In genomic region chr16:72195609-72196008, GRCh38 we compare ENCODE assay signal across 13 cellular contexts. TPM values are rescaled to one million over a fixed set of nuclear protein-coding genes. Genes with fewer than 3 reads are reported as not detected.
DNase-seq lines count a peak whose midpoint lies in the region; ATAC-seq and TF ChIP-seq lines count a peak whose summit lies in the region.
"Had no signal": no experiment of that assay in that cellular context is flagged by ENCODE, and none has a peak within 500 bp of the region (broad histone marks: within the 10 kb centered on the region; RNA-seq: fewer than 3 reads in every experiment).

No MANE protein-coding gene starts in this region.

- H3K4me3 Mint-ChIP-seq in WTC11, result no peak overlapping the region
- H3K4me3 Mint-ChIP-seq: stimulated activated naive CD8-positive, alpha-beta T cell treated with anti-CD3 and anti-CD28 coated beads, Interleukin-15, Interleukin-2, amounts not matched to agents 100 ng/mL and 50 ng/mL, for 24 hours had no signal

- POLR2A ChIA-PET in HEK293T (lab: Yijun Ruan, JAX), result no interaction called here
- POLR2A ChIA-PET in WTC11 (lab: Charles Lee), result no interaction called here

- no peaks in the 10 kb centered on the region for H3K27me3 ChIP-seq in kidney epithelial cell (ENCODE audit: control insufficient read depth, insufficient read depth, low read length)

- peak; percentile 90 for ATAC-seq in WTC11
- ATAC-seq in GM19035 (IDR thresholded peaks at IDR 0.05; ENCODE audit: unreplicated experiment), result no peak
- no peak for ATAC-seq in sciatic nerve
- ATAC-seq: right cardiac atrium had no signal

- intact Hi-C loops in sciatic nerve (cut with DNase I), result no loop called here

- DNase-seq in AG09309 (ENCODE audit: low read depth), result no peak
- DNase-seq in HEK293T (ENCODE audit: extremely low spot score), result peak; percentile 13
- peak; percentile 59 for DNase-seq in WTC11 (ENCODE audit: low spot score)
- no peak for DNase-seq in kidney epithelial cell (ENCODE audit: low read depth)
- DNase-seq in activated CD4-positive, CD25-positive, alpha-beta regulatory T cell treated with anti-CD3 and anti-CD28 coated beads, Interleukin-2, amount 50 U/mL, for 72 hours, result no peak
- no peak for DNase-seq in activated T-cell treated with anti-CD3 and anti-CD28 coated beads, Interleukin-2, amount 50 U/mL, for 1 hour
- DNase-seq in sciatic nerve (ENCODE audit: low spot score), result no peak
- DNase-seq: cortex of kidney; GDM1; NK-92 treated with Interleukin-12 subunit alpha and Interleukin-12 subunit beta, amount 100 ng/mL, for 24 hours; right cardiac atrium had no signal

- H3K36me3 Mint-ChIP-seq in WTC11, result no peaks in the 10 kb centered on the region

- H3K36me3 ChIP-seq in kidney epithelial cell (ENCODE audit: control insufficient read depth, insufficient read depth, low read length), result no peaks in the 10 kb centered on the region

- no peak overlapping the region for H3K27ac Mint-ChIP-seq in WTC11
- H3K27ac Mint-ChIP-seq: stimulated activated naive CD8-positive, alpha-beta T cell treated with anti-CD3 and anti-CD28 coated beads, Interleukin-15, Interleukin-2, amounts not matched to agents 100 ng/mL and 50 ng/mL, for 24 hours had no signal

- H3K4me3 ChIP-seq in AG09309 (ENCODE audit: control insufficient read depth, low read depth, low read length), result no peak overlapping the region
- H3K4me3 ChIP-seq in kidney epithelial cell (ENCODE audit: low read depth, low read length), result no peak overlapping the region

- H3K4me1 Mint-ChIP-seq in WTC11, result peaks cover 31% of the 10 kb centered on the region

- peak; percentile 10 for TF ChIP-seq CTCF in AG09309 (IDR thresholded peaks at IDR 0.05; ENCODE audit: control insufficient read depth, insufficient read depth, low read depth, low read length, missing control alignments)
- TF ChIP-seq CTCF in WTC11 (IDR thresholded peaks at IDR 0.05), result no peak
- peak; percentile 13 for TF ChIP-seq CTCF in kidney epithelial cell (IDR thresholded peaks at IDR 0.05; ENCODE audit: insufficient read depth, low read length, poor library complexity, severe bottlenecking)

- no peaks in the 10 kb centered on the region for H3K9me3 Mint-ChIP-seq in WTC11
- H3K9me3 Mint-ChIP-seq: stimulated activated naive CD8-positive, alpha-beta T cell treated with anti-CD3 and anti-CD28 coated beads, Interleukin-15, Interleukin-2, amounts not matched to agents 100 ng/mL and 50 ng/mL, for 24 hours had no signal

- no peaks in the 10 kb centered on the region for H3K27me3 Mint-ChIP-seq in WTC11 (ENCODE audit: low read depth)
- H3K27me3 Mint-ChIP-seq: stimulated activated naive CD8-positive, alpha-beta T cell treated with anti-CD3 and anti-CD28 coated beads, Interleukin-15, Interleukin-2, amounts not matched to agents 100 ng/mL and 50 ng/mL, for 24 hours had no signal

- CTCF ChIA-PET in HEK293T (lab: Yijun Ruan, JAX), result interaction anchor here (0.8 kb wide), 2 partner anchors 9 to 13 kb away, joined by 4 to 5 read pairs; no protein-coding TSS in a partner anchor
- CTCF ChIA-PET in WTC11 (lab: Charles Lee), result interaction anchor here (0.8 to 1.9 kb wide), 29 partner anchors 8 to 663 kb away, joined by 3 to 43 read pairs (median 4); no protein-coding TSS in a partner anchor

TF ChIP-seq in HEK293T, 16 proteins besides CTCF, POLR2A, EP300 and RAD21:
- TF ChIP-seq ARNT (IDR thresholded peaks at IDR 0.05) (no peak), FOXK2 (IDR thresholded peaks at IDR 0.05) (no peak), L3MBTL2 (conservative IDR thresholded peaks at IDR 0.05) (no peak), SUZ12 (IDR thresholded peaks at IDR 0.05) (no peak), BHLHE40 (IDR thresholded peaks at IDR 0.05; ENCODE audit: borderline replicate concordance) (no peak), CTBP1 (IDR thresholded peaks at IDR 0.05; ENCODE audit: borderline replicate concordance) (no peak), LEF1 (IDR thresholded peaks at IDR 0.05; ENCODE audit: borderline replicate concordance) (no peak), HDGF (IDR thresholded peaks at IDR 0.05; ENCODE audit: borderline replicate concordance) (no peak), ZNF384 (IDR thresholded peaks at IDR 0.05) (no peak), FOXA1 (IDR thresholded peaks at IDR 0.05) (no peak), PKNOX1 (IDR thresholded peaks at IDR 0.05) (no peak), NFRKB (IDR thresholded peaks at IDR 0.05) (no peak), ELF4 (IDR thresholded peaks at IDR 0.05) (no peak), TARDBP (IDR thresholded peaks at IDR 0.05) (no peak)

TF ChIP-seq in WTC11, 78 proteins besides CTCF, POLR2A, EP300 and RAD21:
- no peak for TF ChIP-seq HMGA2 (CRISPR knock-in tag; IDR thresholded peaks at IDR 0.05)
- TF ChIP-seq ZNF416 (CRISPR knock-in tag; IDR thresholded peaks at IDR 0.05), result no peak
- TF ChIP-seq ZNF232 (CRISPR knock-in tag; IDR thresholded peaks at IDR 0.05), result no peak
- no peak for TF ChIP-seq SOX15 (CRISPR knock-in tag; IDR thresholded peaks at IDR 0.05)
- no peak for TF ChIP-seq OVOL2 (CRISPR knock-in tag; IDR thresholded peaks at IDR 0.05; ENCODE audit: borderline replicate concordance)
- no peak for TF ChIP-seq NFYB (CRISPR knock-in tag; conservative IDR thresholded peaks at IDR 0.05; ENCODE audit: low read depth)
- TF ChIP-seq ATF3 (CRISPR knock-in tag; conservative IDR thresholded peaks at IDR 0.05), result no peak
- TF ChIP-seq ETV6 (CRISPR knock-in tag; IDR thresholded peaks at IDR 0.05), result no peak
- no peak for TF ChIP-seq GABPB1 (CRISPR knock-in tag; IDR thresholded peaks at IDR 0.05)
- TF ChIP-seq E2F5 (CRISPR knock-in tag; IDR thresholded peaks at IDR 0.05), result no peak
- TF ChIP-seq ATF6 (CRISPR knock-in tag; IDR thresholded peaks at IDR 0.05), result no peak
- TF ChIP-seq FOXP4 (CRISPR knock-in tag; IDR thresholded peaks at IDR 0.05), result no peak

RNA-seq across cellular contexts. Expression of gene PMFBP1, which starts 23.7 kb away (rescaled TPM):
- total RNA-seq in WTC11 (2021) (1.9 to 3.4 TPM (median 3.2 TPM) in 3 replicates), kidney epithelial cell (0.75 TPM in 1 of 2 replicates, not detected in the other), sciatic nerve (0.36 TPM)

Comparison
In these comparisons a context has a peak if more than half of its experiments do, and no peak if none do; other contexts are left out.
1. DNase-seq: peak in HEK293T (single experiment) and WTC11 (single experiment); none in AG09309 (single experiment), kidney epithelial cell (single experiment), activated CD4-positive, CD25-positive, alpha-beta regulatory T cell treated with anti-CD3 and anti-CD28 coated beads, Interleukin-2, amount 50 U/mL, for 72 hours (single experiment), activated T-cell treated with anti-CD3 and anti-CD28 coated beads, Interleukin-2, amount 50 U/mL, for 1 hour (single experiment) and sciatic nerve (single experiment).